Comparison of ENCODE assay signal across 9 cellular contexts in the genomic region with DNA sequence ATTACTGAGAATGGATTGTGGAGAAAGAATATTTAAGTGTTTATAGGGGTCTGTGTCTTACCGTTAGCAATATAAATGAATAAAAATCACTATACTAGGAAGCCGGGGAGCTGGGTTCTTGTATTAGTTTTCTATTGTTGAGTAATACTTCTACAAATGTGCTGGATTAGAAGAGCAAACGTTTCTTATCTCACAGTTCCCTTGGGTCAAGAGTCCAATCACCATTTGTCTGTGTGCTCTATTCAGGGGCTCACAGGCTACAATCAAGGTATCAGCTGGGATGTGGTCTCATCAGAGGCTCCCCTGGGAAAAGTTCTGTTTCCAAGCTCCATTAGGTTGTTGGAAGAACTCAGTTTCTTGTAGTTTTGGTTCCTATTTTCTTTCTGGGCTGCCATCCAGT.
"Had no signal": no experiment of that assay in that cellular context is flagged by ENCODE, and none has a peak within 500 bp of the region (broad histone marks: within the 10 kb centered on the region; RNA-seq: fewer than 3 reads in every experiment).

No MANE protein-coding gene starts in this region.

- H3K36me3 ChIP-seq: HAP-1 had no signal

- ATAC-seq: HCT116 had no signal

- H3K9ac ChIP-seq: GM23248 had no signal

- H3K4me3 ChIP-seq: GM23248, HAP-1 had no signal

- H3K4me1 Mint-ChIP-seq: IgD-negative memory B cell had no signal

- H3K9me3 ChIP-seq: HAP-1 had no signal

- H3K27me3 Mint-ChIP-seq: IgD-negative memory B cell had no signal

- H3K27ac Mint-ChIP-seq: HFFc6, IgD-negative memory B cell had no signal

- H2AFZ ChIP-seq: GM23248 had no signal

- H3K36me3 Mint-ChIP-seq: IgD-negative memory B cell had no signal

- H3K4me3 Mint-ChIP-seq: HFFc6, IgD-negative memory B cell had no signal

- DNase-seq: GM23248, GOT3, H7, HFFc6, KBM-7 had no signal

- H3K27ac ChIP-seq: GM23248, HL-60 had no signal
